In the genomic region with DNA sequence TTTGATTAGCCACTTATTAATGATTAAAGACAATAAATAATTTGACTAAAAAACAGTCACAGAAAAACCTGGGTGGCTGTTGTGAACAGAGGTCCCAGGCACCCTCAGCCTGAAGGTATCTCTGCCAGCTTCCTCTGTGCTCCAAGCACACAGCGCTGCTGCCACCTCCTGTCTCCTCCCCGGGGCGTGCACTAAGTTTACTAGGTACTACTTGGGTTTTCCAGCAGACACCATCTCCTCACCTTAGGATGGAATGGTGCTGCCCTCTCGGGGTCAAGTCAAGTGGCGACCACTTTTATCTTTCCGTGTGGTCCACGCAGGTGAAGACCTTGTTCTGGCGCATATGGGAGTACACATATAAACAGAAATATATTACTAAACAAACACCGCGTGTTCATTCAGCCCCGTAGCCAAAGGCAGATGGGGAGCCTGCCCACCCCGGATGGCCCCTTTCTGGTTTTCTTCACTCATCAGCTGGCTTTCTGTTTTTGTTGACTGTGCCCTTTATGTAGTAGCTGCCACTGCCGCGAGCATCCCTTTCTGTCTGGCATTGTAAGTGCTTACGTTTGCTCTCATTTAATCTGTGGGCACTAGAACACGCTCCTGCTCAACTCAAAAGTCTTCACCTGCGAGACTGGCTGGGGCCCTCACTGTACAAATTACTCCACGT, we compare ENCODE assay signal across 8 cellular contexts.
DNase-seq lines count a peak whose midpoint lies in the region; ATAC-seq and TF ChIP-seq lines count a peak whose summit lies in the region.

No MANE protein-coding gene starts in this region.

- H3K4me3 ChIP-seq in epithelial cell of esophagus (ENCODE audit: low read length) = no peak overlapping the region

- peak; percentile 21 for DNase-seq in stimulated activated CD4-positive, alpha-beta T cell treated with anti-CD3 and anti-CD28 coated beads, Interleukin-4, amount 100 ng/mL, for 24 hours
- DNase-seq in stimulated activated CD4-positive, alpha-beta T cell treated with anti-CD3 and anti-CD28 coated beads, Interleukin-2, amount 100 ng/mL, for 48 hours = no peak
- peak; percentile 17 for DNase-seq in SHP77 treated with DMSO at 0.1 percent for 48 hours (lab: John Stamatoyannopoulos, UW)
- DNase-seq in epithelial cell of esophagus (ENCODE audit: low read depth) = peak; percentile 22
- DNase-seq in pons (ENCODE audit: low spot score) = peak; percentile 73
- DNase-seq in NOMO-1 treated with DMSO at 0.1 percent for 48 hours (lab: John Stamatoyannopoulos, UW; ENCODE audit: unreplicated experiment) = no peak

- peak; percentile 30 for TF ChIP-seq CTCF in epithelial cell of esophagus (IDR thresholded peaks at IDR 0.05; ENCODE audit: insufficient read depth, low read depth, low read length, missing control alignments)

- ATAC-seq in HG03280 (IDR thresholded peaks at IDR 0.05; ENCODE audit: unreplicated experiment) (no peak), GM18870 (IDR thresholded peaks at IDR 0.05; ENCODE audit: unreplicated experiment) (no peak)

Comparison
In these comparisons a context has a peak if more than half of its experiments do, and no peak if none do; other contexts are left out.
1. DNase-seq: peak in stimulated activated CD4-positive, alpha-beta T cell treated with anti-CD3 and anti-CD28 coated beads, Interleukin-4, amount 100 ng/mL, for 24 hours (single experiment), SHP77 treated with DMSO at 0.1 percent for 48 hours (single experiment), epithelial cell of esophagus (single experiment) and pons (single experiment); none in stimulated activated CD4-positive, alpha-beta T cell treated with anti-CD3 and anti-CD28 coated beads, Interleukin-2, amount 100 ng/mL, for 48 hours (0 of 2) and NOMO-1 treated with DMSO at 0.1 percent for 48 hours (single experiment).